20 cellular contexts compared by ENCODE assay signal in the genomic region with DNA sequence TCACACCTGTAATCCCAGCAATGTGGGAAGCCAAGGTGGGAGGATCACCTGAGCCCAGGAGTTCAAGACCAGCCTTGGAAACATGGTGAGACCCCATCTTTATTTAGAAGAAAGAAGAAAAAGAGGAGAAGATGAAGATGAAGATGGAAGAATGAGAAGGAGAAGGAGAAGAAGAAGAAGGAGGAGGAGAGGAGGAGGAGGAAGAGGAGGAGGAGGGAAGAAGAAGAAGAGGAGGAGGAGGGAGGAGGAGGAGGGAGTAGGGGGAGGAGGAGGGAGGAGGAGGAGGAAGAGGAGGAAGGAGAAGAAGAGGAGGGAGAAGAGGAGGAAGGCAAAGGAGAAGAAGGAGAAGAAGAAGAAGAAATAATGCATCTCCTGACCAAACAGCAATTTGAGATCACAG. TPM values are rescaled to one million over a fixed set of nuclear protein-coding genes. Genes with fewer than 3 reads are reported as not detected.
A peak's percentile ranks its signal among the peaks of the same experiment; 100 is the strongest.
DNase-seq lines count a peak whose midpoint lies in the region; ATAC-seq, FAIRE-seq and TF ChIP-seq lines count a peak whose summit lies in the region.
"Had no signal": no experiment of that assay in that cellular context is flagged by ENCODE, and none has a peak within 500 bp of the region (broad histone marks: within the 10 kb centered on the region; RNA-seq: fewer than 3 reads in every experiment).

No MANE protein-coding gene starts in this region.

- peaks cover 43 to 59% of the 10 kb centered on the region in 2 donors for H3K4me1 Mint-ChIP-seq in natural killer cell
- peaks cover 41 to 53% of the 10 kb centered on the region in 2 donors for H3K4me1 Mint-ChIP-seq in natural killer cell treated with Interleukin-12 subunit alpha and Interleukin-12 subunit beta and Interleukin-15 and Interleukin-18, amount 100 ng/mL, for 72 hours (ENCODE audit: low read depth in 2 of 2)
- H3K4me1 Mint-ChIP-seq in central memory CD8-positive, alpha-beta T cell: peaks cover 35% of the 10 kb centered on the region

- H3K9me3 ChIP-seq in Loucy (ENCODE audit: insufficient read depth, low read depth, low read length) (no peaks in the 10 kb centered on the region), suprapubic skin (no peaks in the 10 kb centered on the region)
- H3K9me3 ChIP-seq: Caco-2, HAP-1 had no signal

- no peak for TF ChIP-seq EP300 in suprapubic skin (IDR thresholded peaks at IDR 0.05)

- H3K36me3 Mint-ChIP-seq in natural killer cell: no peaks in the 10 kb centered on the region
- H3K36me3 Mint-ChIP-seq in natural killer cell treated with Interleukin-12 subunit alpha and Interleukin-12 subunit beta and Interleukin-15 and Interleukin-18, amount 100 ng/mL, for 72 hours: no peaks in the 10 kb centered on the region
- peaks cover 8% of the 10 kb centered on the region for H3K36me3 Mint-ChIP-seq in central memory CD8-positive, alpha-beta T cell (ENCODE audit: insufficient read depth)
- H3K36me3 Mint-ChIP-seq: CD8-positive, alpha-beta T cell had no signal

- peak overlapping the region; percentile 91 for H3K27ac ChIP-seq in suprapubic skin

- H3F3A ChIP-seq in Loucy (ENCODE audit: low read depth): no peaks in the 10 kb centered on the region

- no peaks in the 10 kb centered on the region for H3K9me2 ChIP-seq in Loucy (replicated peaks; ENCODE audit: low read depth, low read length)

- H3K27me3 Mint-ChIP-seq in natural killer cell (ENCODE audit: low read depth in 2 of 2): peaks cover 0 to 27% of the 10 kb centered on the region in 2 donors
- peaks cover 9 to 26% of the 10 kb centered on the region in 2 donors for H3K27me3 Mint-ChIP-seq in natural killer cell treated with Interleukin-12 subunit alpha and Interleukin-12 subunit beta and Interleukin-15 and Interleukin-18, amount 100 ng/mL, for 72 hours
- H3K27me3 Mint-ChIP-seq in central memory CD8-positive, alpha-beta T cell: peaks cover 23% of the 10 kb centered on the region

- H4K20me1 ChIP-seq in Loucy (ENCODE audit: insufficient read depth, low read length, poor library complexity, severe bottlenecking): no peaks in the 10 kb centered on the region

- DNase-seq in natural killer cell: no peak
- DNase-seq in natural killer cell treated with Interleukin-12 subunit alpha and Interleukin-12 subunit beta and Interleukin-15 and Interleukin-18, amount 100 ng/mL, for 72 hours (ENCODE audit: low spot score): no peak
- DNase-seq in central memory CD8-positive, alpha-beta T cell (ENCODE audit: low spot score in 2 of 2): no peak
- no peak for DNase-seq in suprapubic skin (ENCODE audit: low spot score in 2 of 2)
- DNase-seq in NOMO-1 (lab: John Stamatoyannopoulos, UW; ENCODE audit: unreplicated experiment in 2 of 2): no peak
- no peak for DNase-seq in H54 (ENCODE audit: insufficient read length, low spot score)
- no peak for DNase-seq in GM19238 (ENCODE audit: insufficient read length, low spot score)
- DNase-seq: C1 segment of cervical spinal cord; Caco-2; CD8-positive, alpha-beta T cell; DMS153; EL; GDM1 had no signal

- intact Hi-C loops in natural killer cell (cut with micrococcal nuclease): no loop called here

- H3K9me3 Mint-ChIP-seq in natural killer cell: no peaks in the 10 kb centered on the region
- H3K9me3 Mint-ChIP-seq in natural killer cell treated with Interleukin-12 subunit alpha and Interleukin-12 subunit beta and Interleukin-15 and Interleukin-18, amount 100 ng/mL, for 72 hours: no peaks in the 10 kb centered on the region
- H3K9me3 Mint-ChIP-seq in central memory CD8-positive, alpha-beta T cell: no peaks in the 10 kb centered on the region
- H3K9me3 Mint-ChIP-seq: CD8-positive, alpha-beta T cell; GM23338 had no signal

- H3K27me3 ChIP-seq in Loucy (ENCODE audit: insufficient read depth, low read length, poor library complexity, severe bottlenecking) (no peaks in the 10 kb centered on the region), suprapubic skin (peaks cover 7% of the 10 kb centered on the region)

- TF ChIP-seq POLR2A in suprapubic skin (IDR thresholded peaks at IDR 0.05): no peak
- TF ChIP-seq POLR2A in H54 (IDR thresholded peaks at IDR 0.05; ENCODE audit: low read depth, low read length): no peak

- H3K4me2 ChIP-seq in Loucy (ENCODE audit: low read depth, low read length, poor library complexity, severe bottlenecking): no peak overlapping the region
- H3K4me2 ChIP-seq: GM23338 had no signal

- no peak overlapping the region for H3K9ac ChIP-seq in Loucy (ENCODE audit: low read depth, low read length, poor library complexity, severe bottlenecking)

- H3K27ac Mint-ChIP-seq in natural killer cell: no peak overlapping the region
- H3K27ac Mint-ChIP-seq in natural killer cell treated with Interleukin-12 subunit alpha and Interleukin-12 subunit beta and Interleukin-15 and Interleukin-18, amount 100 ng/mL, for 72 hours: peak overlapping the region in 1 of 2 donors; percentile 38
- peak overlapping the region; percentile 67 for H3K27ac Mint-ChIP-seq in central memory CD8-positive, alpha-beta T cell (ENCODE audit: low read depth)
- H3K27ac Mint-ChIP-seq: GM23338 had no signal

- no peak for FAIRE-seq in H54 (lab: Jason Lieb, UNC)
- FAIRE-seq: GM12878 had no signal

- H3K79me2 ChIP-seq in Loucy (ENCODE audit: insufficient read depth, low read length): no peaks in the 10 kb centered on the region

- ATAC-seq in natural killer cell: no peak
- no peak for ATAC-seq in natural killer cell treated with Interleukin-12 subunit alpha and Interleukin-12 subunit beta and Interleukin-15 and Interleukin-18, amount 100 ng/mL, for 72 hours
- ATAC-seq in central memory CD8-positive, alpha-beta T cell (replicated peaks; ENCODE audit: extremely low read depth, poor library complexity, severe bottlenecking): no peak
- ATAC-seq: CD8-positive, alpha-beta T cell; GM12878; GM23338 had no signal

- no peaks in the 10 kb centered on the region for H3K36me3 ChIP-seq in Loucy (ENCODE audit: insufficient read depth, low read length)
- no peaks in the 10 kb centered on the region for H3K36me3 ChIP-seq in suprapubic skin
- H3K36me3 ChIP-seq: HAP-1 had no signal

- H3K4me3 Mint-ChIP-seq in natural killer cell: peak overlapping the region; percentile 37
- no peak overlapping the region for H3K4me3 Mint-ChIP-seq in natural killer cell treated with Interleukin-12 subunit alpha and Interleukin-12 subunit beta and Interleukin-15 and Interleukin-18, amount 100 ng/mL, for 72 hours
- no peak overlapping the region for H3K4me3 Mint-ChIP-seq in central memory CD8-positive, alpha-beta T cell
- H3K4me3 Mint-ChIP-seq: GM23338 had no signal

- H3K4me1 ChIP-seq in Loucy (ENCODE audit: insufficient read depth, low read length, poor library complexity, severe bottlenecking) (peaks cover 20% of the 10 kb centered on the region), suprapubic skin (peaks cover 47% of the 10 kb centered on the region)
- H3K4me1 ChIP-seq: Caco-2, HAP-1 had no signal

- TF ChIP-seq CTCF in natural killer cell (IDR thresholded peaks at IDR 0.05) (no peak), Loucy (conservative IDR thresholded peaks at IDR 0.05; ENCODE audit: low read length) (no peak), suprapubic skin (IDR thresholded peaks at IDR 0.05) (no peak)

- H3K4me3 ChIP-seq in Loucy (ENCODE audit: low read length, poor library complexity, severe bottlenecking) (no peak overlapping the region), suprapubic skin (no peak overlapping the region)
- H3K4me3 ChIP-seq: GM12878, GM23338, HAP-1 had no signal

- H2AFZ ChIP-seq in Loucy (ENCODE audit: low read length): 0 out of 2 replicates have a peak overlapping the region, but pooled peaks have one; percentile 33
- H2AFZ ChIP-seq: GM23338 had no signal

RNA-seq across cellular contexts. Expression of a gene that starts 9.0 kb away (rescaled TPM):
- 1 to 10 TPM in 1 of 3 donors, under 1 TPM in 1, not detected in 1; 0.27 to 1.8 TPM for total RNA-seq in natural killer cell
- total RNA-seq in natural killer cell treated with Interleukin-12 subunit alpha and Interleukin-12 subunit beta and Interleukin-15 and Interleukin-18, amount 100 ng/mL, for 72 hours: not detected
- total RNA-seq in suprapubic skin: 1,000 to 10,000 TPM; 4,815 to 9,656 (median 5,822) TPM
- total RNA-seq: A172, A673, GM12878, GM23338, H4 had no signal

RNA-seq across cellular contexts. Expression of a gene that starts 14.1 kb away (rescaled TPM):
- total RNA-seq in natural killer cell (not detected), suprapubic skin (100 to 1,000 TPM; 146 to 424 (median 275) TPM)
- total RNA-seq in natural killer cell treated with Interleukin-12 subunit alpha and Interleukin-12 subunit beta and Interleukin-15 and Interleukin-18, amount 100 ng/mL, for 72 hours: not detected
- total RNA-seq: A172; A673; Caco-2; CD8-positive, alpha-beta T cell; GM12878; GM23338; H4 had no signal

RNA-seq across cellular contexts. Expression of a gene that starts 37.2 kb away (rescaled TPM):
- total RNA-seq in natural killer cell (1 to 10 TPM in 1 of 3 donors, under 1 TPM in 2; 0.63 to 1.4 (median 0.66) TPM), suprapubic skin (1,000 to 10,000 TPM in 2 of 4 donors, 100 to 1,000 TPM in 2; 357 to 1,953 (median 1,221) TPM)
- not detected for total RNA-seq in natural killer cell treated with Interleukin-12 subunit alpha and Interleukin-12 subunit beta and Interleukin-15 and Interleukin-18, amount 100 ng/mL, for 72 hours
- total RNA-seq: A172, A673, Caco-2, GM23338 had no signal

Comparison
In these comparisons a context has a peak if more than half of its experiments do, and no peak if none do; other contexts are left out.
1. RNA of a gene that starts 9.0 kb away (total RNA-seq): 4,815 to 9,656 TPM in suprapubic skin; 0.27 to 1.8 TPM in natural killer cell and not detected in natural killer cell treated with Interleukin-12 subunit alpha and Interleukin-12 subunit beta and Interleukin-15 and Interleukin-18, amount 100 ng/mL, for 72 hours; every median in the first group is over 1,000 times any median in the second.
2. RNA of a gene that starts 14.1 kb away (total RNA-seq): 146 to 424 TPM in suprapubic skin; not detected in natural killer cell and not detected in natural killer cell treated with Interleukin-12 subunit alpha and Interleukin-12 subunit beta and Interleukin-15 and Interleukin-18, amount 100 ng/mL, for 72 hours; every median in the first group is over 100 times any median in the second.
3. RNA of a gene that starts 37.2 kb away (total RNA-seq): 357 to 1,953 TPM in suprapubic skin; 0.63 to 1.4 TPM in natural killer cell and not detected in natural killer cell treated with Interleukin-12 subunit alpha and Interleukin-12 subunit beta and Interleukin-15 and Interleukin-18, amount 100 ng/mL, for 72 hours; every median in the first group is over 100 times any median in the second.